ENCODE assay signal across 17 cellular contexts in genomic region chr3:65919841-65920240, GRCh38.
"Had no signal": no experiment of that assay in that cellular context is flagged by ENCODE, and none has a peak within 500 bp of the region (broad histone marks: within the 10 kb centered on the region; RNA-seq: fewer than 3 reads in every experiment).

No MANE protein-coding gene starts in this region.

- H3K36me3 Mint-ChIP-seq: activated naive CD8-positive, alpha-beta T cell treated with anti-CD3 and anti-CD28 coated beads, Interleukin-2, amount 10 ng/mL, durations not matched to agents 7 days and 5 days; natural killer cell treated with Interleukin-12 subunit alpha and Interleukin-12 subunit beta and Interleukin-15 and Interleukin-18, amount 100 ng/mL, for 72 hours had no signal

- H3K4me3 Mint-ChIP-seq: activated CD4-positive, alpha-beta T cell treated with anti-CD3 and anti-CD28 coated beads for 36 hours; activated CD8-positive, alpha-beta T cell treated with anti-CD3 and anti-CD28 coated beads for 36 hours; activated naive CD8-positive, alpha-beta T cell treated with anti-CD3 and anti-CD28 coated beads, Interleukin-2, amount 10 ng/mL, durations not matched to agents 7 days and 5 days; central memory CD8-positive, alpha-beta T cell; dendritic cell treated with granulocyte-macrophage colony-stimulating factor and Interleukin-4, amounts not matched to agents 40 ng/mL and 50 ng/mL, for 4 days; natural killer cell treated with Interleukin-12 subunit alpha and Interleukin-12 subunit beta and Interleukin-15 and Interleukin-18, amount 100 ng/mL, for 72 hours; stimulated activated naive CD8-positive, alpha-beta T cell treated with anti-CD3 and anti-CD28 coated beads, Interleukin-15, amount 100 ng/mL, for 72 hours had no signal

- H3K9me3 ChIP-seq: gastrocnemius medialis, thyroid gland had no signal

- H3K27me3 ChIP-seq: ascending aorta, gastrocnemius medialis, thyroid gland, uterus had no signal

- DNase-seq: activated CD4-positive, alpha-beta T cell treated with anti-CD3 and anti-CD28 coated beads for 36 hours; activated CD8-positive, alpha-beta memory T cell treated with anti-CD3 and anti-CD28 coated beads, Interleukin-2, amount 50 U/mL, for 4 hours; activated CD8-positive, alpha-beta T cell treated with anti-CD3 and anti-CD28 coated beads for 36 hours; activated naive CD8-positive, alpha-beta T cell treated with anti-CD3 and anti-CD28 coated beads, Interleukin-2, amount 10 ng/mL, durations not matched to agents 7 days and 5 days; gastrocnemius medialis; islet precursor cell; mammary epithelial cell; stimulated activated CD4-positive, alpha-beta T cell treated with anti-CD3 and anti-CD28 coated beads, Interleukin-15, amount 100 ng/mL, for 24 hours; stimulated activated CD4-positive, alpha-beta T cell treated with anti-CD3 and anti-CD28 coated beads, Interleukin-4, amount 100 ng/mL, for 24 hours; stimulated activated naive CD8-positive, alpha-beta T cell treated with anti-CD3 and anti-CD28 coated beads, Interleukin-15, amount 100 ng/mL, for 72 hours; thyroid gland; uterus had no signal

- ATAC-seq: activated CD4-positive, alpha-beta T cell treated with anti-CD3 and anti-CD28 coated beads for 36 hours; activated CD8-positive, alpha-beta T cell treated with anti-CD3 and anti-CD28 coated beads for 36 hours; gastrocnemius medialis; left lobe of liver; natural killer cell treated with Interleukin-12 subunit alpha and Interleukin-12 subunit beta and Interleukin-15 and Interleukin-18, amount 100 ng/mL, for 72 hours; stimulated activated naive CD8-positive, alpha-beta T cell treated with anti-CD3 and anti-CD28 coated beads, Interleukin-15, amount 100 ng/mL, for 72 hours had no signal

- H3K27ac Mint-ChIP-seq: activated CD8-positive, alpha-beta T cell treated with anti-CD3 and anti-CD28 coated beads for 36 hours; activated naive CD8-positive, alpha-beta T cell treated with anti-CD3 and anti-CD28 coated beads, Interleukin-2, amount 10 ng/mL, durations not matched to agents 7 days and 5 days; dendritic cell treated with granulocyte-macrophage colony-stimulating factor and Interleukin-4, amounts not matched to agents 40 ng/mL and 50 ng/mL, for 4 days; natural killer cell treated with Interleukin-12 subunit alpha and Interleukin-12 subunit beta and Interleukin-15 and Interleukin-18, amount 100 ng/mL, for 72 hours; stimulated activated naive CD8-positive, alpha-beta T cell treated with anti-CD3 and anti-CD28 coated beads, Interleukin-15, amount 100 ng/mL, for 72 hours had no signal

- H3K4me1 Mint-ChIP-seq: activated CD4-positive, alpha-beta T cell treated with anti-CD3 and anti-CD28 coated beads for 36 hours; activated naive CD8-positive, alpha-beta T cell treated with anti-CD3 and anti-CD28 coated beads, Interleukin-2, amount 10 ng/mL, durations not matched to agents 7 days and 5 days; central memory CD8-positive, alpha-beta T cell; stimulated activated naive CD8-positive, alpha-beta T cell treated with anti-CD3 and anti-CD28 coated beads, Interleukin-15, amount 100 ng/mL, for 72 hours had no signal

- H3K9me3 Mint-ChIP-seq: central memory CD8-positive, alpha-beta T cell; dendritic cell treated with granulocyte-macrophage colony-stimulating factor and Interleukin-4, amounts not matched to agents 40 ng/mL and 50 ng/mL, for 4 days had no signal

- H3K36me3 ChIP-seq: ascending aorta, gastrocnemius medialis, thyroid gland, uterus had no signal

- H3K27ac ChIP-seq: ascending aorta, gastrocnemius medialis, thyroid gland, uterus had no signal

- H3K27me3 Mint-ChIP-seq: activated CD4-positive, alpha-beta T cell treated with anti-CD3 and anti-CD28 coated beads for 36 hours; central memory CD8-positive, alpha-beta T cell; dendritic cell treated with granulocyte-macrophage colony-stimulating factor and Interleukin-4, amounts not matched to agents 40 ng/mL and 50 ng/mL, for 4 days; natural killer cell treated with Interleukin-12 subunit alpha and Interleukin-12 subunit beta and Interleukin-15 and Interleukin-18, amount 100 ng/mL, for 72 hours; stimulated activated naive CD8-positive, alpha-beta T cell treated with anti-CD3 and anti-CD28 coated beads, Interleukin-15, amount 100 ng/mL, for 72 hours had no signal

- H3K4me1 ChIP-seq: ascending aorta, thyroid gland, uterus had no signal

- H3K4me3 ChIP-seq: ascending aorta, gastrocnemius medialis, thyroid gland, uterus had no signal
